In the genomic region with DNA sequence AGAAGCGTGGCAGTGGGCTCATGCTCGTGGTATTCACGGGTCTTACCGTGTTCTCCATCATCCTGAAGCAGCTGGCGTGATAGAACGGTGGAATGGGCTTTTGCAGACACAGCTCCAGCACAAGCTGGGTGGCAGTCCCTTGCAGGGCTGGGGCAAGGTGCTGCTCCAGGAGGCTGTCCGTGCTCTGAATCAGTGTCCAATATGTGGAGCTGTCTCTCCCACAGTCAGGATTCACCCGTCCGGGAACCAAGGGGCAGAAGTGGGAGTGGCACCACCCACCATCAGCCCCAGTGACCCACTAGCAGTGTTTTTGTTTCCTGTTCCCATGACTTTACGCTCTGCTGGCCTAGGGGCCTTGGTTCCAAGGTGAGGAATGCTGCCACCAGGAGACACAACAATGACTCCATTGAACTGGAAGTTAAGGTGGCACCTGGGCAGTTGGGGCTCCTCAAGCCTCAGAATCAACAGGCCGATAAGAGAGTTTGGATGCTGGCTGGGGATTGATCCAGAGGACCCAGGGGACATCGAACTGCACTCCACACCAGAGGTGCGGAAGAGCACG, we compare ENCODE assay signal across 28 cellular contexts. TPM values are rescaled to one million over a fixed set of nuclear protein-coding genes. Genes with fewer than 3 reads are reported as not detected.
A peak's percentile ranks its signal among the peaks of the same experiment; 100 is the strongest.
DNase-seq lines count a peak whose midpoint lies in the region; ATAC-seq, FAIRE-seq and TF ChIP-seq lines count a peak whose summit lies in the region.
"Had no signal": no experiment of that assay in that cellular context is flagged by ENCODE, and none has a peak within 500 bp of the region (broad histone marks: within the 10 kb centered on the region; RNA-seq: fewer than 3 reads in every experiment).

No MANE protein-coding gene starts in this region.

- ATAC-seq in Right ventricle myocardium superior (ENCODE audit: poor library complexity) (no peak), pancreas (peak; percentile 17 to 73 (median 52)), HG03139 (IDR thresholded peaks at IDR 0.05; ENCODE audit: unreplicated experiment) (no peak)
- no peak for ATAC-seq in natural killer cell treated with Interleukin-12 subunit alpha and Interleukin-12 subunit beta and Interleukin-15 and Interleukin-18, amount 100 ng/mL, for 72 hours
- ATAC-seq: GM12878, SK-N-SH treated with all-trans-retinoic acid at 6 μM for 48 hours had no signal

- FAIRE-seq in pancreas (lab: Jason Lieb, UNC): no peak
- FAIRE-seq: GM12878, RCC 7860 had no signal

- TF ChIP-seq CTCF in pancreas (IDR thresholded peaks at IDR 0.05): no peak

- DNase-seq in cardiac septum (ENCODE audit: low spot score): peak; percentile 63
- no peak for DNase-seq in Right ventricle myocardium superior
- peak; percentile 23 for DNase-seq in SW480 (ENCODE audit: low spot score)
- peak in 2 of 6 donors; percentile 16 to 29 for DNase-seq in pancreas
- DNase-seq in natural killer cell treated with Interleukin-12 subunit alpha and Interleukin-12 subunit beta and Interleukin-15 and Interleukin-18, amount 100 ng/mL, for 72 hours (ENCODE audit: low spot score): no peak
- no peak for DNase-seq in HK-2 (ENCODE audit: unreplicated experiment)
- DNase-seq: 8988T; C1 segment of cervical spinal cord; CD4-positive, alpha-beta memory T cell; COR-L47; DMS 273 treated with DMSO at 0.1 percent for 48 hours; DMS79; EL; GDM1; GOT3; HCEC 1CT; NCI-H1092; NCI-H1436 treated with DMSO at 0.1 percent for 48 hours; NCI-H187 treated with DMSO at 0.1 percent for 48 hours; NCI-H2171 treated with DMSO at 0.1 percent for 48 hours; NCI-H524 treated with DMSO at 0.1 percent for 48 hours; NCI-H774; SJCRH30 had no signal

- intact Hi-C loops in cardiac septum (cut with DNase I) (no loop called here), Right ventricle myocardium superior (cut with DNase I) (loop anchor here (5.0 kb wide), 1 partner anchor 33 kb away; no protein-coding TSS in a partner anchor), pancreas (cut with DNase I) (no loop called here)

- no peaks in the 10 kb centered on the region for H3K9me3 ChIP-seq in pancreas
- H3K9me3 ChIP-seq: SJCRH30 had no signal

- H3K36me3 Mint-ChIP-seq in natural killer cell treated with Interleukin-12 subunit alpha and Interleukin-12 subunit beta and Interleukin-15 and Interleukin-18, amount 100 ng/mL, for 72 hours: no peaks in the 10 kb centered on the region
- H3K36me3 Mint-ChIP-seq: CD4-positive, alpha-beta memory T cell had no signal

- H3K4me1 ChIP-seq in pancreas: no peaks in the 10 kb centered on the region

- no peaks in the 10 kb centered on the region for H3K4me1 Mint-ChIP-seq in natural killer cell treated with Interleukin-12 subunit alpha and Interleukin-12 subunit beta and Interleukin-15 and Interleukin-18, amount 100 ng/mL, for 72 hours (ENCODE audit: low read depth in 2 of 2)
- H3K4me1 Mint-ChIP-seq: CD4-positive, alpha-beta memory T cell had no signal

- H3K4me3 Mint-ChIP-seq in natural killer cell treated with Interleukin-12 subunit alpha and Interleukin-12 subunit beta and Interleukin-15 and Interleukin-18, amount 100 ng/mL, for 72 hours: no peak overlapping the region
- H3K4me3 Mint-ChIP-seq: CD4-positive, alpha-beta memory T cell had no signal

- no peak overlapping the region for H3K4me3 ChIP-seq in pancreas
- H3K4me3 ChIP-seq: GM12878, SJCRH30 had no signal

- H3K27ac ChIP-seq in pancreas: peak overlapping the region in 1 of 4 donors; percentile 16
- H3K27ac ChIP-seq: HL-60, SJCRH30 had no signal

- no peaks in the 10 kb centered on the region for H3K9me3 Mint-ChIP-seq in natural killer cell treated with Interleukin-12 subunit alpha and Interleukin-12 subunit beta and Interleukin-15 and Interleukin-18, amount 100 ng/mL, for 72 hours
- H3K9me3 Mint-ChIP-seq: CD4-positive, alpha-beta memory T cell had no signal

- H3K27me3 ChIP-seq in pancreas: no peaks in the 10 kb centered on the region
- H3K27me3 ChIP-seq: SJCRH30 had no signal

- no peak overlapping the region for H3K27ac Mint-ChIP-seq in natural killer cell treated with Interleukin-12 subunit alpha and Interleukin-12 subunit beta and Interleukin-15 and Interleukin-18, amount 100 ng/mL, for 72 hours
- H3K27ac Mint-ChIP-seq: CD4-positive, alpha-beta memory T cell had no signal

- H3K27me3 Mint-ChIP-seq in natural killer cell treated with Interleukin-12 subunit alpha and Interleukin-12 subunit beta and Interleukin-15 and Interleukin-18, amount 100 ng/mL, for 72 hours: peaks cover 3 to 7% of the 10 kb centered on the region in 2 donors
- H3K27me3 Mint-ChIP-seq: CD4-positive, alpha-beta memory T cell had no signal

- no peaks in the 10 kb centered on the region for H3K36me3 ChIP-seq in pancreas
- H3K36me3 ChIP-seq: SJCRH30 had no signal

- 76 to 77% methylated on average over 14 of the region's 14 CpGs for WGBS in pancreas, 2 donors

RNA-seq across cellular contexts. Expression of gene CD81, which starts 16.9 kb away (rescaled TPM):
- total RNA-seq in cardiac septum (663 TPM), Right ventricle myocardium superior (457 TPM), pancreas (100 to 1,000 TPM; 154 to 337 (median 236) TPM)
- 100 to 1,000 TPM; 166 to 392 TPM for polyA plus RNA-seq in pancreas
- 100 to 1,000 TPM; 306 to 322 TPM for total RNA-seq in natural killer cell treated with Interleukin-12 subunit alpha and Interleukin-12 subunit beta and Interleukin-15 and Interleukin-18, amount 100 ng/mL, for 72 hours

RNA-seq across cellular contexts. Expression of gene TSSC4, which starts 40.4 kb away (rescaled TPM):
- total RNA-seq in cardiac septum (36.2 TPM), Right ventricle myocardium superior (36.2 TPM), pancreas (10 to 100 TPM; 16.8 to 27.7 (median 19.7) TPM)
- polyA plus RNA-seq in pancreas: 10 to 100 TPM; 54.3 to 60.0 TPM
- total RNA-seq in natural killer cell treated with Interleukin-12 subunit alpha and Interleukin-12 subunit beta and Interleukin-15 and Interleukin-18, amount 100 ng/mL, for 72 hours: 10 to 100 TPM; 66.0 to 98.2 TPM

RNA-seq across cellular contexts. Expression of gene TSPAN32, which starts 58.3 kb away (rescaled TPM):
- total RNA-seq in cardiac septum: 26.2 TPM
- 13.9 TPM for total RNA-seq in Right ventricle myocardium superior
- total RNA-seq in pancreas: 1 to 10 TPM in 1 of 6 donors, under 1 TPM in 4, not detected in 1; 0.25 to 1.2 (median 0.37) TPM
- 1 to 10 TPM in 1 of 2 donors, under 1 TPM in 1; 0.49 to 1.4 TPM for polyA plus RNA-seq in pancreas
- 1 to 10 TPM; 4.3 to 9.9 TPM for total RNA-seq in natural killer cell treated with Interleukin-12 subunit alpha and Interleukin-12 subunit beta and Interleukin-15 and Interleukin-18, amount 100 ng/mL, for 72 hours
- total RNA-seq: GM12878 had no signal

RNA-seq across cellular contexts. Expression of gene C11orf21, which starts 58.4 kb away (rescaled TPM):
- total RNA-seq in cardiac septum (23.2 TPM), Right ventricle myocardium superior (43.6 TPM), pancreas (under 1 TPM; 0.04 to 0.69 (median 0.19) TPM)
- under 1 TPM; 0.23 to 0.80 TPM for polyA plus RNA-seq in pancreas
- 1 to 10 TPM; 7.2 to 7.6 TPM for total RNA-seq in natural killer cell treated with Interleukin-12 subunit alpha and Interleukin-12 subunit beta and Interleukin-15 and Interleukin-18, amount 100 ng/mL, for 72 hours
- total RNA-seq: SJCRH30 had no signal

Comparison
In these comparisons a context has a peak if more than half of its experiments do, and no peak if none do; other contexts are left out.
1. DNase-seq: peak in cardiac septum (single experiment) and SW480 (single experiment); none in Right ventricle myocardium superior (single experiment), natural killer cell treated with Interleukin-12 subunit alpha and Interleukin-12 subunit beta and Interleukin-15 and Interleukin-18, amount 100 ng/mL, for 72 hours (single experiment) and HK-2 (single experiment).
2. ATAC-seq: peak in pancreas (4 of 4); none in Right ventricle myocardium superior (single experiment), natural killer cell treated with Interleukin-12 subunit alpha and Interleukin-12 subunit beta and Interleukin-15 and Interleukin-18, amount 100 ng/mL, for 72 hours (0 of 2) and HG03139 (single experiment).